In genomic region chr1:23168462-23169218, GRCh38 we compare ENCODE assay signal across 8 cellular contexts.
DNase-seq lines count a peak whose midpoint lies in the region; ATAC-seq and TF ChIP-seq lines count a peak whose summit lies in the region.

LUZP1 (minus strand) TSS chr1:23168856.

- ATAC-seq in HG02981 (IDR thresholded peaks at IDR 0.05; ENCODE audit: unreplicated experiment) (peak; percentile 62), GM18517 (IDR thresholded peaks at IDR 0.05; ENCODE audit: unreplicated experiment) (no peak)
- ATAC-seq in central memory CD8-positive, alpha-beta T cell (replicated peaks; ENCODE audit: extremely low read depth, poor library complexity, severe bottlenecking), result peak; percentile 78

- H3K9me3 Mint-ChIP-seq in central memory CD8-positive, alpha-beta T cell, result no peaks in the 10 kb centered on the region

- no peaks in the 10 kb centered on the region for H3K27me3 Mint-ChIP-seq in central memory CD8-positive, alpha-beta T cell

- peaks cover 8% of the 10 kb centered on the region for H3K36me3 Mint-ChIP-seq in central memory CD8-positive, alpha-beta T cell (ENCODE audit: insufficient read depth)

- TF ChIP-seq CTCF in GM12864 (IDR thresholded peaks at IDR 0.05; ENCODE audit: low read depth, low read length, missing control alignments), result no peak

- peaks cover 32% of the 10 kb centered on the region for H3K4me1 Mint-ChIP-seq in central memory CD8-positive, alpha-beta T cell

- peak within 1 kb of the TSS; percentile 96 for H3K4me3 Mint-ChIP-seq in central memory CD8-positive, alpha-beta T cell

- peak within 1 kb of the TSS; percentile 92 for H3K27ac Mint-ChIP-seq in central memory CD8-positive, alpha-beta T cell (ENCODE audit: low read depth)

- H3K4me3 ChIP-seq in GM12864 (ENCODE audit: low read depth, low read length), result peak within 1 kb of the TSS; percentile 91

- DNase-seq in GM12864 (ENCODE audit: low read depth) (no peak), NCI-H226 (peak; percentile 47), iris pigment epithelial cell (ENCODE audit: low read depth) (peak; percentile 83)
- peak; percentile 85 for DNase-seq in activated CD4-positive, CD25-positive, alpha-beta regulatory T cell treated with anti-CD3 and anti-CD28 coated beads, Interleukin-2, amount 50 U/mL, for 72 hours
- DNase-seq in central memory CD8-positive, alpha-beta T cell (ENCODE audit: low spot score in 2 of 2), result peak; percentile 67 to 80
- DNase-seq in stimulated activated CD4-positive, alpha-beta T cell treated with anti-CD3 and anti-CD28 coated beads, Interleukin-12 subunit alpha, Interleukin-12 subunit beta, amount 100 ng/mL, for 24 hours (ENCODE audit: low read depth in 2 of 2), result peak; percentile 75 to 77
